In genomic region chr10:106712988-106713387, GRCh38 we compare ENCODE assay signal across 26 cellular contexts.
DNase-seq lines count a peak whose midpoint lies in the region; ATAC-seq and TF ChIP-seq lines count a peak whose summit lies in the region.
"Had no signal": no experiment of that assay in that cellular context is flagged by ENCODE, and none has a peak within 500 bp of the region (broad histone marks: within the 10 kb centered on the region; RNA-seq: fewer than 3 reads in every experiment).

No MANE protein-coding gene starts in this region.

- WGBS in endodermal cell (ENCODE audit: insufficient coverage in 1 of 2, insufficient read length in 1 of 2), 2 experiments = 100% methylated on average over 1 of the region's 1 CpG; no CpG with 5 or more reads in 1 of the 2 experiments

- no peak overlapping the region for H3K4me3 Mint-ChIP-seq in endodermal cell
- H3K4me3 Mint-ChIP-seq in activated CD4-positive, alpha-beta memory T cell treated with anti-CD3 and anti-CD28 coated beads for 36 hours = no peak overlapping the region
- H3K4me3 Mint-ChIP-seq: CD4-positive, alpha-beta memory T cell; T-helper 17 cell had no signal

- ATAC-seq in GM18511 (IDR thresholded peaks at IDR 0.05; ENCODE audit: unreplicated experiment) (peak; percentile 36), GM19372 (IDR thresholded peaks at IDR 0.05; ENCODE audit: low read depth, unreplicated experiment) (peak; percentile 48), HG02938 (IDR thresholded peaks at IDR 0.05; ENCODE audit: unreplicated experiment) (peak; percentile 43)
- ATAC-seq: PC-3, SK-N-SH treated with all-trans-retinoic acid at 6 μM for 48 hours, T-helper 17 cell had no signal

- peaks cover 11% of the 10 kb centered on the region for H3K4me1 Mint-ChIP-seq in endodermal cell
- H3K4me1 Mint-ChIP-seq in activated CD4-positive, alpha-beta memory T cell treated with anti-CD3 and anti-CD28 coated beads for 36 hours (ENCODE audit: low read depth) = no peaks in the 10 kb centered on the region
- H3K4me1 Mint-ChIP-seq: CD4-positive, alpha-beta memory T cell; T-helper 17 cell had no signal

- intact Hi-C loops in activated CD4-positive, alpha-beta memory T cell treated with anti-CD3 and anti-CD28 coated beads for 36 hours (cut with micrococcal nuclease) = no loop called here

- H3K9ac ChIP-seq in endodermal cell (ENCODE audit: extremely low read depth, low read length, poor library complexity, severe bottlenecking) = no peak overlapping the region
- H3K9ac ChIP-seq: BLaER1 treated with 17β-estradiol and CSF1 and Interleukin-3, amounts not matched to agents 10 nM and 100 nM had no signal

- no peak overlapping the region for H3K27ac Mint-ChIP-seq in endodermal cell
- H3K27ac Mint-ChIP-seq in activated CD4-positive, alpha-beta memory T cell treated with anti-CD3 and anti-CD28 coated beads for 36 hours = no peak overlapping the region
- H3K27ac Mint-ChIP-seq: CD4-positive, alpha-beta memory T cell; T-helper 17 cell had no signal

- H3K4me1 ChIP-seq in endodermal cell (ENCODE audit: control insufficient read depth, insufficient read depth, low read length) = no peaks in the 10 kb centered on the region
- H3K4me1 ChIP-seq: SJCRH30 had no signal

- peaks cover 12% of the 10 kb centered on the region for H3K9me3 Mint-ChIP-seq in endodermal cell
- H3K9me3 Mint-ChIP-seq in activated CD4-positive, alpha-beta memory T cell treated with anti-CD3 and anti-CD28 coated beads for 36 hours = peaks cover 12% of the 10 kb centered on the region

- peaks cover 25% of the 10 kb centered on the region for H3K36me3 ChIP-seq in endodermal cell (ENCODE audit: control insufficient read depth, insufficient read depth, low read length)
- no peaks in the 10 kb centered on the region for H3K36me3 ChIP-seq in brain microvascular endothelial cell (replicated peaks)
- H3K36me3 ChIP-seq: BLaER1 treated with 17β-estradiol and CSF1 and Interleukin-3, amounts not matched to agents 10 nM and 100 nM had no signal

- DNase-seq in endodermal cell = no peak
- no peak for DNase-seq in brain microvascular endothelial cell
- DNase-seq in central memory CD4-positive, alpha-beta T cell = no peak
- no peak for DNase-seq in kidney tubule cell (ENCODE audit: low spot score)
- no peak for DNase-seq in activated CD4-positive, alpha-beta memory T cell treated with anti-CD3 and anti-CD28 coated beads for 36 hours
- DNase-seq: AML-193; CD4-positive, alpha-beta memory T cell; COR-L47; DMS53; GOT3; HCEC 1CT; KBM-7; MM.1S; NCI-H2029 treated with DMSO at 0.1 percent for 48 hours; NCI-H446 treated with DMSO at 0.1 percent for 48 hours; NCI-H526; NCI-H82; NK-92 treated with Interleukin-12 subunit alpha and Interleukin-12 subunit beta, amount 100 ng/mL, for 24 hours; PC-3; SJCRH30; T-helper 17 cell had no signal

- peaks cover 14% of the 10 kb centered on the region for H3K36me3 Mint-ChIP-seq in endodermal cell (ENCODE audit: low read depth)
- H3K36me3 Mint-ChIP-seq in activated CD4-positive, alpha-beta memory T cell treated with anti-CD3 and anti-CD28 coated beads for 36 hours = no peaks in the 10 kb centered on the region
- H3K36me3 Mint-ChIP-seq: CD4-positive, alpha-beta memory T cell had no signal

- in situ Hi-C loops in brain microvascular endothelial cell (cut with HindIII; ENCODE audit: low pct_ligation_motif_present, low sequenced_read_pairs) = no loop called here

- H3K4me3 ChIP-seq in endodermal cell (ENCODE audit: low read length) (peak overlapping the region; percentile 51), brain microvascular endothelial cell (ENCODE audit: low read depth, low read length) (no peak overlapping the region)
- H3K4me3 ChIP-seq: BLaER1 treated with 17β-estradiol and CSF1 and Interleukin-3, amounts not matched to agents 10 nM and 100 nM; SJCRH30 had no signal

- H3K27me3 ChIP-seq in endodermal cell (ENCODE audit: control insufficient read depth, insufficient read depth, low read length, poor library complexity, severe bottlenecking) (no peaks in the 10 kb centered on the region), brain microvascular endothelial cell (replicated peaks) (no peaks in the 10 kb centered on the region)
- H3K27me3 ChIP-seq: BLaER1 treated with 17β-estradiol and CSF1 and Interleukin-3, amounts not matched to agents 10 nM and 100 nM; SJCRH30 had no signal

- no peaks in the 10 kb centered on the region for H3K27me3 Mint-ChIP-seq in endodermal cell (ENCODE audit: insufficient read depth)
- no peaks in the 10 kb centered on the region for H3K27me3 Mint-ChIP-seq in activated CD4-positive, alpha-beta memory T cell treated with anti-CD3 and anti-CD28 coated beads for 36 hours
- H3K27me3 Mint-ChIP-seq: T-helper 17 cell had no signal

- no peak overlapping the region for H3K27ac ChIP-seq in endodermal cell (ENCODE audit: low read depth, low read length)
- no peak overlapping the region for H3K27ac ChIP-seq in brain microvascular endothelial cell
- H3K27ac ChIP-seq: BLaER1 treated with 17β-estradiol and CSF1 and Interleukin-3, amounts not matched to agents 10 nM and 100 nM; SJCRH30 had no signal

- CTCF ChIA-PET in activated CD4-positive, alpha-beta memory T cell treated with anti-CD3 and anti-CD28 coated beads for 36 hours (lab: Charles Lee) = interaction anchor here (1.4 to 2.3 kb wide), 2 partner anchors 10 to 14 kb away, joined by 3 to 13 read pairs; no protein-coding TSS in a partner anchor

- H3K9me3 ChIP-seq in endodermal cell (ENCODE audit: control insufficient read depth, low read length) = peaks cover 20% of the 10 kb centered on the region

- POLR2A ChIA-PET in activated CD4-positive, alpha-beta memory T cell treated with anti-CD3 and anti-CD28 coated beads for 36 hours (lab: Charles Lee) = no interaction called here

- no peak for TF ChIP-seq CTCF in endodermal cell (conservative IDR thresholded peaks at IDR 0.05)
- TF ChIP-seq CTCF in brain microvascular endothelial cell (IDR thresholded peaks at IDR 0.05; ENCODE audit: low read depth, low read length, missing control alignments) = no peak
